ENCODE assay signal across 16 cellular contexts in genomic region chrX:47863187-47863586, GRCh38.
"Had no signal": no experiment of that assay in that cellular context is flagged by ENCODE, and none has a peak within 500 bp of the region (broad histone marks: within the 10 kb centered on the region; RNA-seq: fewer than 3 reads in every experiment).

No MANE protein-coding gene starts in this region.

- H3K4me3 ChIP-seq: tibial artery, uterus had no signal

- H3K36me3 ChIP-seq: brain microvascular endothelial cell, tibial artery, uterus had no signal

- H3K4me1 Mint-ChIP-seq: activated B cell treated with CpG ODN at 0.5 μM for 24 hours; stimulated activated memory B cell treated with anti-CD40 and anti-IgM and Interleukin-4, amounts not matched to agents 10 μg/mL and 1 μg/mL and 100 μg/mL, for 72 hours had no signal

- H3K4me3 Mint-ChIP-seq: activated B cell treated with CpG ODN at 0.5 μM for 24 hours; activated CD8-positive, alpha-beta T cell treated with anti-CD3 and anti-CD28 coated beads, Interleukin-2, amount 10 ng/mL, durations not matched to agents 7 days and 5 days; activated naive CD8-positive, alpha-beta T cell; dendritic cell treated with granulocyte-macrophage colony-stimulating factor and Interleukin-4, amounts not matched to agents 40 ng/mL and 50 ng/mL, for 4 days; stimulated activated memory B cell treated with anti-CD40 and anti-IgM and Interleukin-4, amounts not matched to agents 10 μg/mL and 1 μg/mL and 100 μg/mL, for 72 hours had no signal

- H3K4me1 ChIP-seq: uterus had no signal

- H3K27ac ChIP-seq: brain microvascular endothelial cell, tibial artery, uterus had no signal

- H3K27me3 ChIP-seq: brain microvascular endothelial cell, tibial artery, uterus had no signal

- H3K9me3 ChIP-seq: tibial artery, uterus had no signal

- ATAC-seq: activated CD8-positive, alpha-beta T cell treated with anti-CD3 and anti-CD28 coated beads, Interleukin-2, amount 10 ng/mL, durations not matched to agents 7 days and 5 days; stimulated activated memory B cell treated with anti-CD40 and anti-IgM and Interleukin-4, amounts not matched to agents 10 μg/mL and 1 μg/mL and 100 μg/mL, for 72 hours had no signal

- DNase-seq: activated B cell treated with CpG ODN at 0.5 μM for 24 hours; activated CD4-positive, alpha-beta T cell treated with anti-CD3 and anti-CD28 coated beads for 48 hours; activated CD8-positive, alpha-beta memory T cell treated with anti-CD3 and anti-CD28 coated beads, Interleukin-2, amount 50 U/mL, for 4 hours; activated CD8-positive, alpha-beta T cell treated with anti-CD3 and anti-CD28 coated beads, Interleukin-2, amount 10 ng/mL, durations not matched to agents 7 days and 5 days; activated effector memory CD4-positive, alpha-beta T cell treated with anti-CD3 and anti-CD28 coated beads, Interleukin-2, amount 50 U/mL, for 16 hours; activated T-cell treated with anti-CD3 and anti-CD28 coated beads, Interleukin-2, amount 50 U/mL, for 48 hours; amygdala; brain microvascular endothelial cell; effector memory CD4-positive, alpha-beta T cell; stimulated activated CD4-positive, alpha-beta T cell treated with anti-CD3 and anti-CD28 coated beads, Interleukin-2, amount 100 ng/mL, for 48 hours; T-helper 2 cell; uterus had no signal

- H3K27me3 Mint-ChIP-seq: activated B cell treated with CpG ODN at 0.5 μM for 24 hours; activated naive CD8-positive, alpha-beta T cell; dendritic cell treated with granulocyte-macrophage colony-stimulating factor and Interleukin-4, amounts not matched to agents 40 ng/mL and 50 ng/mL, for 4 days; stimulated activated memory B cell treated with anti-CD40 and anti-IgM and Interleukin-4, amounts not matched to agents 10 μg/mL and 1 μg/mL and 100 μg/mL, for 72 hours had no signal

- H3K27ac Mint-ChIP-seq: activated B cell treated with CpG ODN at 0.5 μM for 24 hours; activated CD8-positive, alpha-beta T cell treated with anti-CD3 and anti-CD28 coated beads, Interleukin-2, amount 10 ng/mL, durations not matched to agents 7 days and 5 days; activated naive CD8-positive, alpha-beta T cell; dendritic cell treated with granulocyte-macrophage colony-stimulating factor and Interleukin-4, amounts not matched to agents 40 ng/mL and 50 ng/mL, for 4 days; stimulated activated memory B cell treated with anti-CD40 and anti-IgM and Interleukin-4, amounts not matched to agents 10 μg/mL and 1 μg/mL and 100 μg/mL, for 72 hours had no signal
